Comparison of ENCODE assay signal across 9 cellular contexts in genomic region chr9:98075332-98075805, GRCh38. TPM values are rescaled to one million over a fixed set of nuclear protein-coding genes. Genes with fewer than 3 reads are reported as not detected.
A peak's percentile ranks its signal among the peaks of the same experiment; 100 is the strongest.
DNase-seq lines count a peak whose midpoint lies in the region; ATAC-seq lines count a peak whose summit lies in the region.
"Had no signal": no experiment of that assay in that cellular context is flagged by ENCODE, and none has a peak within 500 bp of the region (broad histone marks: within the 10 kb centered on the region; RNA-seq: fewer than 3 reads in every experiment).

No MANE protein-coding gene starts in this region.

- in situ Hi-C loops in GM23248 (cut with MboI): no loop called here

- peaks cover 19% of the 10 kb centered on the region for H3F3A ChIP-seq in GM23248 (ENCODE audit: insufficient read depth)

- H2AFZ ChIP-seq in GM23248: peak overlapping the region; percentile 52; the same call in 1 of the 2 replicates

- no peaks in the 10 kb centered on the region for H3K27me3 ChIP-seq in GM23248 (replicated peaks; ENCODE audit: insufficient read depth)

- DNase-seq in GM23248: peak; percentile 90
- DNase-seq in T1000 (lab: John Stamatoyannopoulos, UW): peak; percentile 25
- DNase-seq in fibroblast of the conjunctiva (ENCODE audit: low read depth): peak; percentile 47
- no peak for DNase-seq in GOT3 (lab: John Stamatoyannopoulos, UW)
- DNase-seq in kidney glomerular epithelial cell (lab: John Stamatoyannopoulos, UW): no peak
- no peak for DNase-seq in NCI-H1048 (lab: John Stamatoyannopoulos, UW)
- DNase-seq: activated B cell treated with CpG ODN at 0.5 μM for 24 hours had no signal

- peak overlapping the region; percentile 10; the same call in 1 of the 2 replicates for H3K9ac ChIP-seq in GM23248

- no peak for ATAC-seq in HG02798 (IDR thresholded peaks at IDR 0.05; ENCODE audit: poor library complexity, unreplicated experiment)

- H3K4me2 ChIP-seq in GM23248 (ENCODE audit: unreplicated experiment): peak overlapping the region; percentile 63

- H3K79me2 ChIP-seq in GM23248 (ENCODE audit: insufficient read depth): peaks cover 56% of the 10 kb centered on the region

- no peaks in the 10 kb centered on the region for H3K9me3 ChIP-seq in GM23248 (ENCODE audit: low read depth)

- H3K36me3 ChIP-seq in GM23248 (ENCODE audit: low read depth): peaks cover 9% of the 10 kb centered on the region; the same call in 1 of the 2 replicates

- H3K9me2 ChIP-seq in GM23248 (ENCODE audit: insufficient read depth): no peaks in the 10 kb centered on the region

- H3K4me1 ChIP-seq in GM23248 (ENCODE audit: insufficient read depth): peaks cover 17% of the 10 kb centered on the region

- WGBS in GM23248 (ENCODE audit: low coverage in 1 of 2, low lambda C conversion rate in 2 of 2, missing lambda C conversion rate in 2 of 2), 2 experiments: 27 to 47% methylated on average over 4 to 6 of the region's 6 CpGs

- H3K4me3 ChIP-seq in GM23248 (no peak overlapping the region), skin epidermis (no peak overlapping the region)

- H4K20me1 ChIP-seq in GM23248 (ENCODE audit: insufficient read depth): no peaks in the 10 kb centered on the region

- H3K27ac ChIP-seq in GM23248 (peak overlapping the region; percentile 39), skin epidermis (peak overlapping the region in 17 of 21 experiments; percentile 17 to 84 (median 61))

RNA-seq across cellular contexts. Expression of gene NANS, which starts 18.8 kb away (rescaled TPM):
- total RNA-seq in GM23248 (2014; rRNA removed; shearing (Covaris generic)): 60.3 and 80.8 TPM in 2 replicates
- polyA plus RNA-seq in GM23248 (2016; fragmentation: Nextera tagmentation; extraction: Ambion mirVana): 128 and 133 TPM in 2 replicates

RNA-seq across cellular contexts. Expression of gene TRIM14, which starts 43.7 kb away (rescaled TPM):
- 2.7 and 6.4 TPM in 2 replicates for total RNA-seq in GM23248 (2014; rRNA removed; shearing (Covaris generic))
- polyA plus RNA-seq in GM23248 (2016; fragmentation: Nextera tagmentation; extraction: Ambion mirVana): 7.8 and 8.0 TPM in 2 replicates

Comparison
In these comparisons a context has a peak if more than half of its experiments do, and no peak if none do; other contexts are left out.
1. DNase-seq: peak in GM23248 (single experiment), T1000 (single experiment) and fibroblast of the conjunctiva (single experiment); none in GOT3 (single experiment), kidney glomerular epithelial cell (single experiment) and NCI-H1048 (single experiment).